ENCODE assay signal across 8 cellular contexts in the genomic region with DNA sequence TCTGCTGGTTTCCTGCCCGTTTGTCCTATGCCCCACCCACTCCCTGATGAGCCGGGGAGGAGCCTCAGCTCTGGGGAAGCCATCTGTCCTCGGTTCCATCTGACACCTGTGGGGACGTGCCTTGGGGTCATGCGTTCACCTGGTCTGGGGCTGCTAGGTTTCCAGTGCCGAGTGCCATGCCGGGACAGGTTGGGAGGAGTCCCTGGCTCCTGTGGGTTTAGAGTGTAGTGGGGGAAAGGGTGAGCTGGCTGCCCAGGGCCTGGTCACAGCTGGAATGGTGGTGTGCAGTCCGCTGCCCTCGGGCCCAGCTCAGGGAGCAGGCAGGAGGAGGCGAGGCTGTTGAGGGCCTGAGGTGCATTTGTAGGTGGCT. TPM values are rescaled to one million over a fixed set of nuclear protein-coding genes. Genes with fewer than 3 reads are reported as not detected.
DNase-seq lines count a peak whose midpoint lies in the region; ATAC-seq and TF ChIP-seq lines count a peak whose summit lies in the region.

No MANE protein-coding gene starts in this region.

- 28% methylated on average over 10 of the region's 10 CpGs for WGBS in hepatocyte (ENCODE audit: low lambda C conversion rate, missing lambda C conversion rate)
- WGBS in spleen, 5 donors = 9 to 49% (median 47%) methylated on average over 7 to 10 of the region's 10 CpGs

- peaks cover 2% of the 10 kb centered on the region for H3K36me3 Mint-ChIP-seq in activated naive CD4-positive, alpha-beta T cell treated with anti-CD3 and anti-CD28 coated beads for 36 hours (ENCODE audit: low read depth)

- peaks cover 2% of the 10 kb centered on the region; the same call in 1 of the 2 replicates for H3K36me3 ChIP-seq in Loucy (ENCODE audit: insufficient read depth, low read length)
- H3K36me3 ChIP-seq in hepatocyte (replicated peaks; ENCODE audit: insufficient read depth, low read depth) = no peaks in the 10 kb centered on the region
- no peaks in the 10 kb centered on the region for H3K36me3 ChIP-seq in spleen

- intact Hi-C loops in activated naive CD4-positive, alpha-beta T cell treated with anti-CD3 and anti-CD28 coated beads for 36 hours (cut with micrococcal nuclease) = no loop called here
- intact Hi-C loops in spleen (cut with DNase I; ENCODE audit: low total_unique reads) = no loop called here

- H3K4me3 ChIP-seq in Loucy (ENCODE audit: low read length, poor library complexity, severe bottlenecking) = peak overlapping the region; percentile 88
- peak overlapping the region; percentile 13 for H3K4me3 ChIP-seq in hepatocyte
- peak overlapping the region in 6 of 8 donors; percentile 20 to 75 (median 58) for H3K4me3 ChIP-seq in spleen

- H3K4me1 ChIP-seq in Loucy (ENCODE audit: insufficient read depth, low read length, poor library complexity, severe bottlenecking) (peaks cover 30% of the 10 kb centered on the region), hepatocyte (ENCODE audit: insufficient read depth) (peaks cover 23% of the 10 kb centered on the region), spleen (peaks cover 28 to 79% (median 71%) of the 10 kb centered on the region in 6 donors)

- peak overlapping the region; percentile 90 for H3K9ac ChIP-seq in Loucy (ENCODE audit: low read depth, low read length, poor library complexity, severe bottlenecking)

- no peaks in the 10 kb centered on the region for H3K27me3 Mint-ChIP-seq in activated naive CD4-positive, alpha-beta T cell treated with anti-CD3 and anti-CD28 coated beads for 36 hours (ENCODE audit: low read depth)

- no peak for TF ChIP-seq POLR2A in spleen (IDR thresholded peaks at IDR 0.05)

- no peaks in the 10 kb centered on the region for H3K27me3 ChIP-seq in Loucy (ENCODE audit: insufficient read depth, low read length, poor library complexity, severe bottlenecking)
- no peaks in the 10 kb centered on the region for H3K27me3 ChIP-seq in hepatocyte
- H3K27me3 ChIP-seq in spleen (replicated peaks in 1 of 7) = no peaks in the 10 kb centered on the region

- H3K9me3 ChIP-seq in Loucy (ENCODE audit: insufficient read depth, low read depth, low read length) (no peaks in the 10 kb centered on the region), hepatocyte (ENCODE audit: low read depth) (no peaks in the 10 kb centered on the region), spleen (no peaks in the 10 kb centered on the region)

- H3K9me2 ChIP-seq in Loucy (replicated peaks; ENCODE audit: low read depth, low read length) (no peaks in the 10 kb centered on the region), hepatocyte (replicated peaks; ENCODE audit: insufficient read depth) (no peaks in the 10 kb centered on the region)

- H3K79me2 ChIP-seq in Loucy (ENCODE audit: insufficient read depth, low read length) (peaks cover 70% of the 10 kb centered on the region), hepatocyte (peaks cover 70% of the 10 kb centered on the region)

- ATAC-seq in GM18870 (IDR thresholded peaks at IDR 0.05; ENCODE audit: unreplicated experiment) (no peak), HG03342 (IDR thresholded peaks at IDR 0.05; ENCODE audit: unreplicated experiment) (no peak), GM21423 (IDR thresholded peaks at IDR 0.05; ENCODE audit: unreplicated experiment) (no peak)

- H3F3A ChIP-seq in Loucy (ENCODE audit: low read depth) = no peaks in the 10 kb centered on the region

- H4K20me1 ChIP-seq in Loucy (ENCODE audit: insufficient read depth, low read length, poor library complexity, severe bottlenecking) (peaks cover 59% of the 10 kb centered on the region), hepatocyte (ENCODE audit: insufficient read depth, poor library complexity, severe bottlenecking) (peaks cover 56% of the 10 kb centered on the region)

- H3K9me3 Mint-ChIP-seq in activated naive CD4-positive, alpha-beta T cell treated with anti-CD3 and anti-CD28 coated beads for 36 hours = no peaks in the 10 kb centered on the region

- H3K4me3 Mint-ChIP-seq in activated naive CD4-positive, alpha-beta T cell treated with anti-CD3 and anti-CD28 coated beads for 36 hours = peak overlapping the region; percentile 88

- H3K4me2 ChIP-seq in Loucy (ENCODE audit: low read depth, low read length, poor library complexity, severe bottlenecking) = peak overlapping the region; percentile 99
- peak overlapping the region; percentile 100 for H3K4me2 ChIP-seq in hepatocyte

- H3K27ac Mint-ChIP-seq in activated naive CD4-positive, alpha-beta T cell treated with anti-CD3 and anti-CD28 coated beads for 36 hours = peak overlapping the region; percentile 25

- TF ChIP-seq CTCF in Loucy (conservative IDR thresholded peaks at IDR 0.05; ENCODE audit: low read length) = no peak
- no peak for TF ChIP-seq CTCF in hepatocyte (IDR thresholded peaks at IDR 0.05; ENCODE audit: poor library complexity)
- TF ChIP-seq CTCF in spleen (IDR thresholded peaks at IDR 0.05 in 8 of 11, conservative IDR thresholded peaks at IDR 0.05 in 3 of 11) = no peak

- no peak overlapping the region for H3K27ac ChIP-seq in hepatocyte
- H3K27ac ChIP-seq in spleen = peak overlapping the region in 5 of 8 donors; percentile 69 to 90 (median 88)

- CTCF ChIA-PET in activated naive CD4-positive, alpha-beta T cell treated with anti-CD3 and anti-CD28 coated beads for 36 hours (lab: Charles Lee) = interaction anchor here (0.7 to 4.0 kb wide), 3 partner anchors 59 to 180 kb away, joined by 3 to 16 read pairs (median 5); partner anchors contain the start of gene FEM1A

- H2AFZ ChIP-seq in Loucy (ENCODE audit: low read length) (no peak overlapping the region), hepatocyte (no peak overlapping the region)

- peaks cover 33% of the 10 kb centered on the region for H3K4me1 Mint-ChIP-seq in activated naive CD4-positive, alpha-beta T cell treated with anti-CD3 and anti-CD28 coated beads for 36 hours (ENCODE audit: low read depth)

- DNase-seq in D341Med (ENCODE audit: low spot score) (peak; percentile 78), hepatocyte (ENCODE audit: low spot score) (no peak), spleen (peak; percentile 88)
- DNase-seq in activated naive CD4-positive, alpha-beta T cell treated with anti-CD3 and anti-CD28 coated beads for 36 hours = peak; percentile 58

RNA-seq across cellular contexts. Expression of gene KDM4B, which starts 2.5 kb away (rescaled TPM):
- 10 to 100 TPM; 10.5 to 12.7 TPM for total RNA-seq in activated naive CD4-positive, alpha-beta T cell treated with anti-CD3 and anti-CD28 coated beads for 36 hours
- total RNA-seq in hepatocyte = 18.4 and 22.2 TPM in 2 replicates
- polyA plus RNA-seq in hepatocyte = 29.6 and 34.0 TPM in 2 replicates
- 10 to 100 TPM; 37.9 to 80.5 (median 56.6) TPM for total RNA-seq in spleen
- 10 to 100 TPM; 18.3 to 31.8 (median 22.7) TPM for polyA plus RNA-seq in spleen

Comparison
In these comparisons a context has a peak if more than half of its experiments do, and no peak if none do; other contexts are left out.
1. H3K4me3 ChIP-seq: peak in every context shown above with its lines; median percentile 88 in Loucy; 58 in spleen; 13 in hepatocyte.